ENCODE assay signal across 22 cellular contexts in the genomic region with DNA sequence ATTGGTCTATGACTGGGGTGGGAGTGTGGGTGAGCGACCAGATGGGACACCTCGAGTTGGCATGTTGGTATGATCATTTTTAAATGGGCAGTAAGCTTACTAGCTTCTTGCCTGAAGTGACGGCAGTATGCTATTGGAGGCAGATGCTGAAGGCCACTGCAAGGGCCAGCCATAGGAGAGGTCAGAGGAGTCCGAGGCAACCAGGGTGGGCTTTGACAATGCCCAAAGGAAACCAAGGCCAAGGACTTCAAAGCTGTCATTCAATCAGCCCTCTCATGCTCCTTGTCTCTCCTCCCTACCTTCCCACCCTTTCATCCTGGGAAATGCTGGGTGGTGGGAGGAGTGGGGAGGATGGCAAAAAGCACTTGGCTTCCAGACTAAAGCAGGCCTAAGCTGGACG. TPM values are rescaled to one million over a fixed set of nuclear protein-coding genes. Genes with fewer than 3 reads are reported as not detected.
DNase-seq lines count a peak whose midpoint lies in the region; ATAC-seq, FAIRE-seq and TF ChIP-seq lines count a peak whose summit lies in the region.
"Had no signal": no experiment of that assay in that cellular context is flagged by ENCODE, and none has a peak within 500 bp of the region (broad histone marks: within the 10 kb centered on the region; RNA-seq: fewer than 3 reads in every experiment).

No MANE protein-coding gene starts in this region.

- H4K20me1 ChIP-seq in GM23248 (ENCODE audit: insufficient read depth) (no peaks in the 10 kb centered on the region), H1 (replicated peaks in 1 of 2; ENCODE audit: control insufficient read depth in 1 of 2, insufficient read depth in 2 of 2, low read length in 2 of 2) (no peaks in the 10 kb centered on the region)

- H3K9me3 ChIP-seq in GM23248 (ENCODE audit: low read depth) (no peaks in the 10 kb centered on the region), H1 (ENCODE audit: insufficient read depth in 2 of 2, low read depth in 1 of 2, low read length in 1 of 2) (no peaks in the 10 kb centered on the region), right lobe of liver (no peaks in the 10 kb centered on the region), stomach (no peaks in the 10 kb centered on the region)

- no peaks in the 10 kb centered on the region for H3K9me3 Mint-ChIP-seq in activated CD4-positive, alpha-beta memory T cell treated with anti-CD3 and anti-CD28 coated beads for 36 hours

- 87 to 95% methylated on average over 5 of the region's 5 CpGs for WGBS in GM23248 (ENCODE audit: low coverage in 1 of 2, low lambda C conversion rate in 2 of 2, missing lambda C conversion rate in 2 of 2), 2 experiments
- 94% methylated on average over 5 of the region's 5 CpGs; no CpG with 5 or more reads in 1 of the 2 experiments for WGBS in H1 (ENCODE audit: extremely low coverage in 1 of 2, insufficient coverage in 1 of 2, insufficient read length in 1 of 2, insufficient replicate concordance in 2 of 2, low coverage in 1 of 2, low lambda C conversion rate in 2 of 2, missing lambda C conversion rate in 1 of 2), 2 experiments
- 78% methylated on average over 2 of the region's 5 CpGs for WGBS in right lobe of liver (ENCODE audit: insufficient coverage, low coverage, low lambda C conversion rate, missing lambda C conversion rate)
- 80 to 93% (median 82%) methylated on average over 5 of the region's 5 CpGs for WGBS in stomach, 5 donors

- no peak for FAIRE-seq in H1 (lab: Jason Lieb, UNC)
- FAIRE-seq: H54 had no signal

- CTCF ChIA-PET in H1 (lab: Charles Lee; ENCODE audit: partially characterized antibody) = interaction anchor here (0.6 to 4.9 kb wide), 5 partner anchors 11 to 465 kb away, joined by 3 to 34 read pairs (median 5); no protein-coding TSS in a partner anchor
- CTCF ChIA-PET in activated CD4-positive, alpha-beta memory T cell treated with anti-CD3 and anti-CD28 coated beads for 36 hours (lab: Charles Lee) = interaction anchor here (1.5 kb wide), 1 partner anchor 9 kb away, joined by 3 read pairs; no protein-coding TSS in a partner anchor

- H2BK5ac ChIP-seq in H1 (ENCODE audit: low read depth, low read length) = no peak overlapping the region

- peaks cover 86% of the 10 kb centered on the region for H3F3A ChIP-seq in GM23248 (ENCODE audit: insufficient read depth)

- DNase-seq in GM23248 (no peak), H1 (ENCODE audit: low read depth in 1 of 2, low spot score in 2 of 2) (no peak), right lobe of liver (no peak), stomach (no peak), GM13977 (ENCODE audit: low spot score) (no peak)
- DNase-seq in activated CD4-positive, alpha-beta memory T cell treated with anti-CD3 and anti-CD28 coated beads for 36 hours = no peak
- DNase-seq in activated CD4-positive, alpha-beta T cell treated with anti-CD3 and anti-CD28 coated beads for 1 hour = no peak
- DNase-seq: ACHN, AML-193, DMS 273 treated with DMSO at 0.1 percent for 48 hours, DND-41, NCI-H1105 treated with DMSO at 0.1 percent for 48 hours, NCI-H1694, NCI-H2107, NCI-H2227 treated with DMSO at 0.1 percent for 48 hours, NCI-H510A treated with DMSO at 0.1 percent for 48 hours, NCI-H774, SHP77 treated with DMSO at 0.1 percent for 48 hours had no signal

- H3K79me2 ChIP-seq in ACC112 (ENCODE audit: control insufficient read depth, insufficient read depth, low read length, unreplicated experiment) (no peaks in the 10 kb centered on the region), GM23248 (ENCODE audit: insufficient read depth) (peaks cover 6% of the 10 kb centered on the region), H1 (ENCODE audit: control insufficient read depth in 1 of 2, insufficient read depth in 2 of 2, low read length in 2 of 2) (no peaks in the 10 kb centered on the region)

- H2AFZ ChIP-seq in ACC112 (ENCODE audit: low read length, unreplicated experiment) (no peak overlapping the region), GM23248 (no peak overlapping the region), H1 (ENCODE audit: low read length) (no peak overlapping the region; the same call in 1 of the 2 replicates)

- no peaks in the 10 kb centered on the region for H3K27me3 ChIP-seq in ACC112 (ENCODE audit: insufficient read depth, low read length)
- no peaks in the 10 kb centered on the region for H3K27me3 ChIP-seq in GM23248 (replicated peaks; ENCODE audit: insufficient read depth)
- no peaks in the 10 kb centered on the region for H3K27me3 ChIP-seq in H1 (replicated peaks in 1 of 4; ENCODE audit: control insufficient read depth in 3 of 4, extremely low read depth in 1 of 4, insufficient read depth in 3 of 4, low read length in 3 of 4)
- H3K27me3 ChIP-seq in right lobe of liver = no peaks in the 10 kb centered on the region
- H3K27me3 ChIP-seq in stomach = no peaks in the 10 kb centered on the region

- H3K9ac ChIP-seq in GM23248 (no peak overlapping the region), H1 (replicated peaks in 1 of 4; ENCODE audit: extremely low read depth in 1 of 4, low read depth in 3 of 4, low read length in 3 of 4) (no peak overlapping the region)

- no peaks in the 10 kb centered on the region for H3K27me3 Mint-ChIP-seq in activated CD4-positive, alpha-beta memory T cell treated with anti-CD3 and anti-CD28 coated beads for 36 hours

- H2BK15ac ChIP-seq in H1 (ENCODE audit: low read length) = no peak overlapping the region

- H4K91ac ChIP-seq in H1 (replicated peaks; ENCODE audit: insufficient read length, low read length) = peak overlapping the region; percentile 61

- H2AK5ac ChIP-seq in H1 (ENCODE audit: low read depth, low read length) = no peak overlapping the region

- H2BK12ac ChIP-seq in H1 (ENCODE audit: low read depth, low read length) = 0 out of 2 replicates have a peak overlapping the region, but pooled peaks have one; percentile 17

- H3K23ac ChIP-seq in H1 (ENCODE audit: insufficient read length) = no peak overlapping the region

- intact Hi-C loops in right lobe of liver (cut with DNase I) (loop anchor here in 1 of 2 donors (10.0 kb wide), 1 partner anchor 455 kb away; no protein-coding TSS in a partner anchor), stomach (cut with DNase I; ENCODE audit: low total_unique reads) (loop anchor here (10.0 kb wide), 1 partner anchor 75 kb away; no protein-coding TSS in a partner anchor)
- intact Hi-C loops in activated CD4-positive, alpha-beta memory T cell treated with anti-CD3 and anti-CD28 coated beads for 36 hours (cut with micrococcal nuclease) = no loop called here

- no peak overlapping the region for H3K4ac ChIP-seq in H1 (replicated peaks; ENCODE audit: insufficient read length, low read depth, low read length)

- H3K27ac Mint-ChIP-seq in activated CD4-positive, alpha-beta memory T cell treated with anti-CD3 and anti-CD28 coated beads for 36 hours = no peak overlapping the region

- in situ Hi-C loops in GM23248 (cut with MboI) (no loop called here), GM13977 (cut with MboI; ENCODE audit: low pct_unique_long_range_greater_than_20kb, low sequenced_read_pairs, unreplicated experiment) (no loop called here)

- no peak overlapping the region for H3K14ac ChIP-seq in H1 (ENCODE audit: insufficient read length)

- peak in 1 of 4 donors; percentile 2 for ATAC-seq in right lobe of liver
- ATAC-seq: K562 had no signal

- H4K5ac ChIP-seq in H1 (ENCODE audit: insufficient read length, low read depth, low read length) = no peak overlapping the region

- H3K56ac ChIP-seq in H1 (replicated peaks; ENCODE audit: insufficient read length, low read depth, low read length) = no peak overlapping the region

- H3K18ac ChIP-seq in H1 (ENCODE audit: extremely low read depth, low read length) = no peak overlapping the region

- TF ChIP-seq RAD21 in H1 (IDR thresholded peaks at IDR 0.05 in 1 of 2, conservative IDR thresholded peaks at IDR 0.05 in 1 of 2; ENCODE audit: low read depth in 2 of 2, low read length in 2 of 2) = no peak

- H3K27ac ChIP-seq in ACC112 (ENCODE audit: low read depth, low read length) (0 out of 2 replicates have a peak overlapping the region, but pooled peaks have one; percentile 5), GM23248 (peak overlapping the region; percentile 42), H1 (ENCODE audit: low read depth, low read length) (no peak overlapping the region), right lobe of liver (peak overlapping the region; percentile 61 to 84 (median 83)), stomach (peak overlapping the region in 1 of 5 donors; percentile 4)

- H2BK20ac ChIP-seq in H1 (ENCODE audit: low read length) = no peak overlapping the region; the same call in 1 of the 2 replicates

- no peaks in the 10 kb centered on the region for H3K36me3 Mint-ChIP-seq in activated CD4-positive, alpha-beta memory T cell treated with anti-CD3 and anti-CD28 coated beads for 36 hours

- no peaks in the 10 kb centered on the region for H3K23me2 ChIP-seq in H1 (ENCODE audit: low read depth, low read length)

- H3K4me3 Mint-ChIP-seq in activated CD4-positive, alpha-beta memory T cell treated with anti-CD3 and anti-CD28 coated beads for 36 hours = no peak overlapping the region

- TF ChIP-seq POLR2A in H1 (IDR thresholded peaks at IDR 0.05; ENCODE audit: control extremely low read depth in 1 of 2, low read depth in 2 of 2, low read length in 2 of 2) = no peak
- no peak for TF ChIP-seq POLR2A in right lobe of liver (IDR thresholded peaks at IDR 0.05)
- TF ChIP-seq POLR2A in stomach (IDR thresholded peaks at IDR 0.05) = no peak

- no peak overlapping the region for H3K4me2 ChIP-seq in GM23248 (ENCODE audit: unreplicated experiment)
- no peak overlapping the region for H3K4me2 ChIP-seq in H1 (ENCODE audit: insufficient read depth in 1 of 2, low read depth in 2 of 2, low read length in 2 of 2)

- H4K8ac ChIP-seq in H1 (ENCODE audit: extremely low read depth, insufficient read depth, low read length) = no peak overlapping the region

- H3K9me2 ChIP-seq in GM23248 (ENCODE audit: insufficient read depth) = no peaks in the 10 kb centered on the region

- 0 out of 2 replicates have a peak, but pooled peaks cover under 1% of the 10 kb centered on the region for H3K36me3 ChIP-seq in ACC112 (ENCODE audit: insufficient read depth, low read length)
- peaks cover 18% of the 10 kb centered on the region for H3K36me3 ChIP-seq in GM23248 (ENCODE audit: low read depth)
- no peaks in the 10 kb centered on the region for H3K36me3 ChIP-seq in H1 (ENCODE audit: control insufficient read depth in 2 of 4, insufficient read depth in 4 of 4, low read length in 3 of 4)
- no peaks in the 10 kb centered on the region for H3K36me3 ChIP-seq in right lobe of liver
- no peaks in the 10 kb centered on the region for H3K36me3 ChIP-seq in stomach

- peaks cover 4% of the 10 kb centered on the region for H3K4me1 Mint-ChIP-seq in activated CD4-positive, alpha-beta memory T cell treated with anti-CD3 and anti-CD28 coated beads for 36 hours (ENCODE audit: low read depth)

- TF ChIP-seq CTCF in H1 (IDR thresholded peaks at IDR 0.05; ENCODE audit: control extremely low read depth in 1 of 3, insufficient read depth in 1 of 3, low read depth in 1 of 3, low read length in 3 of 3) (no peak), right lobe of liver (IDR thresholded peaks at IDR 0.05) (no peak), stomach (IDR thresholded peaks at IDR 0.05) (no peak), GM13977 (IDR thresholded peaks at IDR 0.05; ENCODE audit: extremely low read depth, insufficient read depth, missing control alignments) (no peak)

- no peaks in the 10 kb centered on the region for H3K79me1 ChIP-seq in H1 (ENCODE audit: low read depth, low read length)

- H3K4me3 ChIP-seq in ACC112 (ENCODE audit: low read depth, low read length) = no peak overlapping the region
- no peak overlapping the region for H3K4me3 ChIP-seq in GM23248
- H3K4me3 ChIP-seq in H1 (ENCODE audit: extremely low read depth in 1 of 4, insufficient read depth in 2 of 4, low read depth in 3 of 4, low read length in 4 of 4) = no peak overlapping the region
- no peak overlapping the region for H3K4me3 ChIP-seq in right lobe of liver
- no peak overlapping the region for H3K4me3 ChIP-seq in stomach
- H3K4me3 ChIP-seq: K562 had no signal

- POLR2A ChIA-PET in H1 (lab: Charles Lee; ENCODE audit: partially characterized antibody) = no interaction called here
- POLR2A ChIA-PET in activated CD4-positive, alpha-beta memory T cell treated with anti-CD3 and anti-CD28 coated beads for 36 hours (lab: Charles Lee) = no interaction called here

- H3K4me1 ChIP-seq in ACC112 (ENCODE audit: control insufficient read depth, insufficient read depth, low read length, unreplicated experiment) = peaks cover 7% of the 10 kb centered on the region
- H3K4me1 ChIP-seq in GM23248 (ENCODE audit: insufficient read depth) = peaks cover 21% of the 10 kb centered on the region
- no peaks in the 10 kb centered on the region; a peak in 1 of 7 replicates for H3K4me1 ChIP-seq in H1 (replicated peaks in 1 of 4; ENCODE audit: control insufficient read depth in 3 of 4, insufficient read depth in 4 of 4, low read length in 3 of 4)
- peaks cover 0 to 48% (median 19%) of the 10 kb centered on the region in 4 donors for H3K4me1 ChIP-seq in right lobe of liver
- peaks cover 9 to 37% (median 29%) of the 10 kb centered on the region in 4 donors for H3K4me1 ChIP-seq in stomach

- TF ChIP-seq EP300 in H1 (IDR thresholded peaks at IDR 0.05; ENCODE audit: borderline replicate concordance in 1 of 2, low read depth in 2 of 2, low read length in 2 of 2) (no peak), stomach (IDR thresholded peaks at IDR 0.05) (no peak)

- H2BK120ac ChIP-seq in H1 (replicated peaks; ENCODE audit: low read depth, low read length) = no peak overlapping the region

RNA-seq across cellular contexts. Expression of gene GLRX, which starts 57.1 kb away (rescaled TPM):
- total RNA-seq in GM23248 (2014; rRNA removed; shearing (Covaris generic)) = 144 and 174 TPM in 2 replicates
- 316 and 320 TPM in 2 replicates for polyA plus RNA-seq in GM23248 (2016; fragmentation: Nextera tagmentation; extraction: Ambion mirVana)
- 21.6 and 22.9 TPM in 2 replicates for total RNA-seq in H1 (2021; fragmentation: NEBNext Ultra II Directional; extraction: Animal tissue kit (Norgen Biotek cat#: 25700))
- 13.2 and 31.2 TPM in 2 replicates for polyA plus RNA-seq in H1 (2011; rRNA removed)
- 49.0 TPM for polyA plus RNA-seq in H1 (2011; cell fraction: cytosol; rRNA removed)
- polyA plus RNA-seq in H1 (2011; cell fraction: nucleus; rRNA removed) = 23.8 TPM
- polyA plus RNA-seq in H1 (2012, experiment 1 of 2) = 47.6 to 52.5 TPM (median 49.8 TPM) in 4 replicates
- 6.8 TPM for polyA plus RNA-seq in H1 (2012, experiment 2 of 2)
- 21.4 TPM for polyA plus RNA-seq in H1 (2013, experiment 1 of 2)
- 21.3 TPM for polyA plus RNA-seq in H1 (2013, experiment 2 of 2)
- polyA minus RNA-seq in H1 (2011; rRNA and poly(A)+ RNA removed) = 23.9 and 28.2 TPM in 2 replicates
- 8.4 TPM for polyA minus RNA-seq in H1 (2011; cell fraction: cytosol; rRNA and poly(A)+ RNA removed)
- 34.3 TPM for polyA minus RNA-seq in H1 (2011; cell fraction: nucleus; rRNA and poly(A)+ RNA removed)
- total RNA-seq in right lobe of liver = 100 to 1,000 TPM in 3 of 6 experiments, 10 to 100 TPM in 3; 40.2 to 228 (median 82.8) TPM
- 10 to 100 TPM; 33.2 to 34.0 TPM for total RNA-seq in activated CD4-positive, alpha-beta memory T cell treated with anti-CD3 and anti-CD28 coated beads for 36 hours
- 10 to 100 TPM; 11.3 to 30.4 (median 14.0) TPM for total RNA-seq in stomach
- polyA plus RNA-seq in stomach = 100 to 1,000 TPM in 1 of 3 donors, 10 to 100 TPM in 2; 51.0 to 211 (median 65.7) TPM
- total RNA-seq: G401 had no signal
